8 cellular contexts compared by ENCODE assay signal in the genomic region with DNA sequence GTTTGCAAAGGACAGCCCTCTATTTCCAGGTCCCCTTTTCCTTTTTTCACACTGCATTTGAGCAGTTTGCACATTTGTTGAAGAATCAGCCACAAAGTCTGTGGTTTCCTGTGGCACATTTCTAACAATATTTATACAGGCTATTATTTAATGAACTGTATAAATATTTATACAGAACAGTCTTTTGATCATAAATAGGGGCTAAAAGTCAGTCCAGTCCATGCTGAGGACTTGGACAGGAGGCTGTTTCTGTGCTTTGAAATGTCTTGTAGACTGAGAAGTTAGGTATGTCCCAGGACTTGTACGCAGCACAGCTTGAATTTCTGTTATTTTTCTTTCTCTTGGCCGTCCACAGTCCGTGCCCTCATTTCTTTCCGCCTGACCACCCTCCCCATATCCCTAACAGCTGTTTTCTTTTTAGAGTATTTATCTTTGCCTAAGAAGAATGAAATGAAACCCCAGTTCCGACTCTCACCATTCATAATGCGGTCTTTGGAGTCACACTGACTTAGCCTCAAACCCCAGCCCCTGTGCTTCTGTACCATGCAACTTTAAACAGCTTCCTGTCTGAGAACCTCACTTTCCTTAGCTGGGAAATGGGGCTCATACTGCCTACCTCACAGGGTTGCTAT. TPM values are rescaled to one million over a fixed set of nuclear protein-coding genes. Genes with fewer than 3 reads are reported as not detected.
A peak's percentile ranks its signal among the peaks of the same experiment; 100 is the strongest.
DNase-seq lines count a peak whose midpoint lies in the region; ATAC-seq and TF ChIP-seq lines count a peak whose summit lies in the region.

No MANE protein-coding gene starts in this region.

- H3K27me3 ChIP-seq in SJCRH30 (no peaks in the 10 kb centered on the region), stomach (no peaks in the 10 kb centered on the region)

- TF ChIP-seq EP300 in stomach (IDR thresholded peaks at IDR 0.05), result no peak

- H3K4me3 ChIP-seq in SJCRH30 (peak overlapping the region; percentile 9), stomach (peak overlapping the region in 3 of 4 donors; percentile 8 to 27 (median 24))

- no peak for TF ChIP-seq CTCF in stomach (IDR thresholded peaks at IDR 0.05)

- H3K27ac ChIP-seq in SJCRH30 (peak overlapping the region; percentile 86), stomach (peak overlapping the region; percentile 50 to 83 (median 68))

- ATAC-seq in GM19468 (IDR thresholded peaks at IDR 0.05; ENCODE audit: extremely low read depth, unreplicated experiment), result peak; percentile 10
- no peak for ATAC-seq in GM18511 (IDR thresholded peaks at IDR 0.05; ENCODE audit: unreplicated experiment)
- no peak for ATAC-seq in HG02973 (IDR thresholded peaks at IDR 0.05; ENCODE audit: unreplicated experiment)

- peak; percentile 87 to 97 for DNase-seq in SJCRH30
- DNase-seq in iris pigment epithelial cell (ENCODE audit: low read depth), result peak; percentile 76
- no peak for DNase-seq in stomach
- DNase-seq in AML-193 (lab: John Stamatoyannopoulos, UW), result no peak
- no peak for DNase-seq in NCI-H526 (lab: John Stamatoyannopoulos, UW)

- H3K4me1 ChIP-seq in SJCRH30 (peaks cover 29% of the 10 kb centered on the region), stomach (peaks cover 16 to 50% (median 32%) of the 10 kb centered on the region in 4 donors)

- 15 to 36% (median 21%) methylated on average over 6 of the region's 6 CpGs for WGBS in stomach, 5 donors

- intact Hi-C loops in stomach (cut with DNase I; ENCODE audit: low total_unique reads), result no loop called here

- no peaks in the 10 kb centered on the region for H3K36me3 ChIP-seq in SJCRH30
- no peaks in the 10 kb centered on the region for H3K36me3 ChIP-seq in stomach

- TF ChIP-seq POLR2A in stomach (IDR thresholded peaks at IDR 0.05), result no peak

- H3K9me3 ChIP-seq in SJCRH30 (replicated peaks) (peaks cover 4% of the 10 kb centered on the region), stomach (no peaks in the 10 kb centered on the region)

RNA-seq across cellular contexts. Expression of a gene that starts 19.7 kb away (rescaled TPM):
- 31.8 and 37.0 TPM in 2 replicates for total RNA-seq in SJCRH30 (2014; rRNA removed; shearing (Covaris generic))
- total RNA-seq in stomach, result 10 to 100 TPM in 2 of 5 donors, 1 to 10 TPM in 3; 6.2 to 40.6 (median 6.5) TPM
- polyA plus RNA-seq in stomach, result 10 to 100 TPM in 2 of 3 donors, 1 to 10 TPM in 1; 9.8 to 12.3 (median 11.8) TPM

Comparison
In these comparisons a context has a peak if more than half of its experiments do, and no peak if none do; other contexts are left out.
1. DNase-seq: peak in SJCRH30 (2 of 2) and iris pigment epithelial cell (single experiment); none in stomach (single experiment), AML-193 (0 of 2) and NCI-H526 (0 of 2).